Comparison of ENCODE assay signal across 8 cellular contexts in genomic region chr3:46909535-46910161, GRCh38. TPM values are rescaled to one million over a fixed set of nuclear protein-coding genes. Genes with fewer than 3 reads are reported as not detected.
DNase-seq lines count a peak whose midpoint lies in the region; ATAC-seq and TF ChIP-seq lines count a peak whose summit lies in the region.

No MANE protein-coding gene starts in this region.

- WGBS in aorta, 2 donors, result 15% methylated on average over 18 of the region's 18 CpGs

- peak overlapping the region; percentile 54 for H3K9ac ChIP-seq in adipocyte (ENCODE audit: low read length)

- H3K9me3 ChIP-seq in AG04450 (ENCODE audit: control insufficient read depth, insufficient read depth, low read length) (no peaks in the 10 kb centered on the region), adipocyte (ENCODE audit: control insufficient read depth, low read length) (no peaks in the 10 kb centered on the region), aorta (ENCODE audit: control insufficient read depth, low read length) (no peaks in the 10 kb centered on the region)

- H3K36me3 ChIP-seq in adipocyte (ENCODE audit: control insufficient read depth, insufficient read depth, low read length, severe bottlenecking), result no peaks in the 10 kb centered on the region
- no peaks in the 10 kb centered on the region for H3K36me3 ChIP-seq in aorta (ENCODE audit: control insufficient read depth in 1 of 2, insufficient read depth in 2 of 2, low read length in 1 of 2)

- intact Hi-C loops in left ventricle myocardium superior (cut with micrococcal nuclease) (loop anchor here (5.0 kb wide), 1 partner anchor 202 kb away; no protein-coding TSS in a partner anchor), aorta (cut with DNase I) (loop anchor here (1.0 to 5.0 kb wide), 3 partner anchors 42 to 204 kb away; no protein-coding TSS in a partner anchor)

- H3K27ac ChIP-seq in AG04450 (ENCODE audit: low read depth, low read length) (no peak overlapping the region), aorta (ENCODE audit: low read depth in 1 of 2, low read length in 2 of 2) (no peak overlapping the region)

- POLR2A ChIA-PET in AG04450 (lab: Yijun Ruan, JAX), result interaction anchor here (0.5 to 1.5 kb wide), 3 partner anchors 64 to 186 kb away, joined by 3 to 4 read pairs (median 3); no protein-coding TSS in a partner anchor

- CTCF ChIA-PET in AG04450 (lab: Charles Lee), result interaction anchor here (0.5 to 2.5 kb wide), 30 partner anchors 9 to 462 kb away, joined by 3 to 31 read pairs (median 4); no protein-coding TSS in a partner anchor

- peak; percentile 96 for TF ChIP-seq CTCF in AG04450 (IDR thresholded peaks at IDR 0.05; ENCODE audit: low read depth, low read length)
- TF ChIP-seq CTCF in retinal pigment epithelial cell (conservative IDR thresholded peaks at IDR 0.05; ENCODE audit: low read depth, low read length), result peak; percentile 86

- ATAC-seq in left ventricle myocardium superior (peak; percentile 80), aorta (ENCODE audit: low FRiP score) (peak; percentile 77)

- DNase-seq in AG04450 (ENCODE audit: low read depth, low spot score) (peak; percentile 53), GM19240 (ENCODE audit: insufficient read length, low spot score) (peak; percentile 89), NCI-H1092 treated with DMSO at 0.1 percent for 48 hours (lab: John Stamatoyannopoulos, UW) (peak; percentile 78), T-helper 1 cell (peak; percentile 42 to 70 (median 59)), adipocyte (ENCODE audit: low read depth) (peak; percentile 94), left ventricle myocardium superior (peak; percentile 90), retinal pigment epithelial cell (ENCODE audit: low read depth) (no peak), aorta (peak; percentile 92 to 94)

- H3K27me3 ChIP-seq in AG04450 (ENCODE audit: control insufficient read depth, insufficient read depth, low read length) (no peaks in the 10 kb centered on the region), adipocyte (replicated peaks; ENCODE audit: control insufficient read depth, insufficient read depth, low read length) (peaks cover 7% of the 10 kb centered on the region), aorta (ENCODE audit: control insufficient read depth in 1 of 2, insufficient read depth in 2 of 2, low read length in 1 of 2) (no peaks in the 10 kb centered on the region)

- H3K4me3 ChIP-seq in AG04450 (ENCODE audit: low read depth, low read length), result no peak overlapping the region
- H3K4me3 ChIP-seq in adipocyte (ENCODE audit: low read length), result no peak overlapping the region
- no peak overlapping the region for H3K4me3 ChIP-seq in retinal pigment epithelial cell (ENCODE audit: low read length)
- no peak overlapping the region for H3K4me3 ChIP-seq in aorta (ENCODE audit: low read length in 2 of 2)

- H3K4me1 ChIP-seq in adipocyte (ENCODE audit: control insufficient read depth, insufficient read depth, low read length) (peaks cover 27% of the 10 kb centered on the region), aorta (ENCODE audit: control insufficient read depth in 1 of 2, insufficient read depth in 2 of 2, low read length in 2 of 2) (no peaks in the 10 kb centered on the region)

RNA-seq across cellular contexts. Expression of gene PTH1R, which starts 32.1 kb away (rescaled TPM):
- polyA plus RNA-seq in AG04450 (2011; rRNA removed) (0.05 and 0.09 TPM in 2 replicates), aorta (10 to 100 TPM in 1 of 2 donors, 1 to 10 TPM in 1; 8.4 to 38.6 TPM)
- not detected in 2 replicates for polyA minus RNA-seq in AG04450 (2011; rRNA and poly(A)+ RNA removed)
- total RNA-seq in left ventricle myocardium superior (13.0 TPM), aorta (1 to 10 TPM; 6.6 to 6.7 TPM)

RNA-seq across cellular contexts. Expression of gene MYL3, which starts 46.4 kb away (rescaled TPM):
- polyA plus RNA-seq in AG04450 (2011; rRNA removed) (not detected in 2 replicates), aorta (10 to 100 TPM in 1 of 2 donors, 1 to 10 TPM in 1; 2.6 to 14.3 TPM)
- not detected in 2 replicates for polyA minus RNA-seq in AG04450 (2011; rRNA and poly(A)+ RNA removed)
- total RNA-seq in left ventricle myocardium superior (9,164 TPM), aorta (1 to 10 TPM; 1.8 to 3.0 TPM)

Comparison
In these comparisons a context has a peak if more than half of its experiments do, and no peak if none do; other contexts are left out.
1. RNA of gene MYL3, which starts 46.4 kb away (total RNA-seq): 9,164 TPM in left ventricle myocardium superior (single experiment); 1.8 to 3.0 TPM in aorta; every median in the first group is over 1,000 times any median in the second.